22 cellular contexts compared by ENCODE assay signal in genomic region chr11:119714189-119714588, GRCh38. TPM values are rescaled to one million over a fixed set of nuclear protein-coding genes. Genes with fewer than 3 reads are reported as not detected.
DNase-seq lines count a peak whose midpoint lies in the region; FAIRE-seq and TF ChIP-seq lines count a peak whose summit lies in the region.
"Had no signal": no experiment of that assay in that cellular context is flagged by ENCODE, and none has a peak within 500 bp of the region (broad histone marks: within the 10 kb centered on the region; RNA-seq: fewer than 3 reads in every experiment).

No MANE protein-coding gene starts in this region.

- H3K27me3 ChIP-seq in H7 (ENCODE audit: control insufficient read depth, insufficient read depth, low read length): no peaks in the 10 kb centered on the region
- H3K27me3 ChIP-seq in WERI-Rb-1 (ENCODE audit: insufficient read depth, low read depth, severe bottlenecking): no peaks in the 10 kb centered on the region
- no peaks in the 10 kb centered on the region for H3K27me3 ChIP-seq in mesenchymal stem cell (ENCODE audit: control insufficient read depth in 1 of 2, insufficient read depth in 1 of 2, low read length in 2 of 2)
- no peaks in the 10 kb centered on the region for H3K27me3 ChIP-seq in suprapubic skin
- H3K27me3 ChIP-seq: BE2C had no signal

- peak overlapping the region in 1 of 2 experiments; percentile 30 for H3K14ac ChIP-seq in mesenchymal stem cell (ENCODE audit: low read length in 2 of 2)

- H3K36me3 Mint-ChIP-seq in T-helper 2 cell treated with Interferon-gamma antibody and Interleukin-4, amounts not matched to agents 5 μg/mL and 100 μg/mL, for 36 hours (ENCODE audit: low read depth): no peaks in the 10 kb centered on the region

- H3K27me3 Mint-ChIP-seq in T-helper 2 cell treated with Interferon-gamma antibody and Interleukin-4, amounts not matched to agents 5 μg/mL and 100 μg/mL, for 36 hours (ENCODE audit: low read depth): peaks cover 14% of the 10 kb centered on the region

- no peak overlapping the region for H2BK5ac ChIP-seq in mesenchymal stem cell (ENCODE audit: low read depth, low read length, poor library complexity, severe bottlenecking)

- H4K8ac ChIP-seq in mesenchymal stem cell (ENCODE audit: low read length): no peak overlapping the region

- H3K4me1 ChIP-seq in mesenchymal stem cell (ENCODE audit: control insufficient read depth, insufficient read depth, low read depth, low read length) (peaks cover 50% of the 10 kb centered on the region), suprapubic skin (peaks cover 76% of the 10 kb centered on the region)

- H3K36me3 ChIP-seq in H7 (replicated peaks; ENCODE audit: control insufficient read depth, insufficient read depth, low read length): no peaks in the 10 kb centered on the region; the same call in 1 of the 2 replicates
- peaks cover 5% of the 10 kb centered on the region for H3K36me3 ChIP-seq in WERI-Rb-1
- H3K36me3 ChIP-seq in mesenchymal stem cell (ENCODE audit: control insufficient read depth in 1 of 2, insufficient read depth in 2 of 2, low read depth in 1 of 2, low read length in 2 of 2): peaks cover 0 to 5% of the 10 kb centered on the region in 2 experiments
- no peaks in the 10 kb centered on the region for H3K36me3 ChIP-seq in suprapubic skin
- H3K36me3 ChIP-seq: BE2C had no signal

- H2BK12ac ChIP-seq in mesenchymal stem cell (ENCODE audit: low read length in 2 of 2): no peak overlapping the region

- H3K27ac Mint-ChIP-seq in T-helper 2 cell treated with Interferon-gamma antibody and Interleukin-4, amounts not matched to agents 5 μg/mL and 100 μg/mL, for 36 hours: no peak overlapping the region
- H3K27ac Mint-ChIP-seq: CD4-positive, alpha-beta T cell had no signal

- no peak for TF ChIP-seq CTCF in WERI-Rb-1 (IDR thresholded peaks at IDR 0.05; ENCODE audit: low read depth, low read length)
- TF ChIP-seq CTCF in suprapubic skin (IDR thresholded peaks at IDR 0.05): no peak

- no peak overlapping the region for H3K4me2 ChIP-seq in mesenchymal stem cell (ENCODE audit: low read length, poor library complexity, severe bottlenecking)

- H2AFZ ChIP-seq in mesenchymal stem cell (ENCODE audit: low read depth, low read length): no peak overlapping the region

- H4K91ac ChIP-seq in mesenchymal stem cell (ENCODE audit: low read length): peak overlapping the region; percentile 56

- H3K4me3 ChIP-seq in H7 (ENCODE audit: insufficient read depth, low read depth, low read length) (no peak overlapping the region), WERI-Rb-1 (ENCODE audit: low read depth, low read length) (no peak overlapping the region), mesenchymal stem cell (ENCODE audit: insufficient read depth in 1 of 2, low read depth in 1 of 2, low read length in 2 of 2) (peak overlapping the region in 1 of 2 experiments; percentile 12), suprapubic skin (no peak overlapping the region)
- H3K4me3 ChIP-seq: A549 had no signal

- no peak overlapping the region for H3K9ac ChIP-seq in mesenchymal stem cell (ENCODE audit: low read length)

- 92% methylated on average over 8 of the region's 8 CpGs for WGBS in mesenchymal stem cell
- WGBS in suprapubic skin: 68% methylated on average over 2 of the region's 8 CpGs

- no peak overlapping the region for H3K4me3 Mint-ChIP-seq in T-helper 2 cell treated with Interferon-gamma antibody and Interleukin-4, amounts not matched to agents 5 μg/mL and 100 μg/mL, for 36 hours
- H3K4me3 Mint-ChIP-seq: CD4-positive, alpha-beta T cell had no signal

- peak overlapping the region; percentile 70 for H2AK5ac ChIP-seq in mesenchymal stem cell (ENCODE audit: low read length, severe bottlenecking)

- H2BK120ac ChIP-seq in mesenchymal stem cell (ENCODE audit: low read depth, low read length): no peak overlapping the region

- peak overlapping the region in 1 of 2 experiments; percentile 67 for H3K23ac ChIP-seq in mesenchymal stem cell (ENCODE audit: low read length in 2 of 2)

- H3K4ac ChIP-seq in mesenchymal stem cell (ENCODE audit: low read depth in 1 of 2, low read length in 2 of 2): no peak overlapping the region

- H3K9me3 ChIP-seq in WERI-Rb-1 (ENCODE audit: severe bottlenecking) (no peaks in the 10 kb centered on the region), mesenchymal stem cell (ENCODE audit: control insufficient read depth, low read length) (no peaks in the 10 kb centered on the region), suprapubic skin (no peaks in the 10 kb centered on the region)
- H3K9me3 ChIP-seq: A549, BE2C had no signal

- no peak for TF ChIP-seq POLR2A in suprapubic skin (IDR thresholded peaks at IDR 0.05)

- no peaks in the 10 kb centered on the region for H3K9me3 Mint-ChIP-seq in T-helper 2 cell treated with Interferon-gamma antibody and Interleukin-4, amounts not matched to agents 5 μg/mL and 100 μg/mL, for 36 hours
- H3K9me3 Mint-ChIP-seq: CD4-positive, alpha-beta T cell had no signal

- H2BK15ac ChIP-seq in mesenchymal stem cell (ENCODE audit: low read depth, poor library complexity, severe bottlenecking): no peak overlapping the region

- peaks cover 53% of the 10 kb centered on the region for H3K79me1 ChIP-seq in mesenchymal stem cell (replicated peaks; ENCODE audit: low read length, poor library complexity, severe bottlenecking)

- no peak for TF ChIP-seq EP300 in suprapubic skin (IDR thresholded peaks at IDR 0.05)

- peaks cover 1% of the 10 kb centered on the region for H3K4me1 Mint-ChIP-seq in T-helper 2 cell treated with Interferon-gamma antibody and Interleukin-4, amounts not matched to agents 5 μg/mL and 100 μg/mL, for 36 hours (ENCODE audit: low read depth)

- peak overlapping the region; percentile 88 for H3K27ac ChIP-seq in WERI-Rb-1
- no peak overlapping the region for H3K27ac ChIP-seq in mesenchymal stem cell (ENCODE audit: low read length, poor library complexity, severe bottlenecking)
- peak overlapping the region; percentile 44 for H3K27ac ChIP-seq in suprapubic skin

- DNase-seq in H7 (peak; percentile 42), WERI-Rb-1 (no peak), mesenchymal stem cell (no peak), suprapubic skin (ENCODE audit: low spot score in 2 of 2) (no peak), KG1 (lab: John Stamatoyannopoulos, UW) (no peak), RCC 7860 (ENCODE audit: low spot score) (no peak)
- no peak for DNase-seq in T-helper 2 cell treated with Interferon-gamma antibody and Interleukin-4, amounts not matched to agents 5 μg/mL and 100 μg/mL, for 36 hours (ENCODE audit: low spot score)
- DNase-seq: BE2C; CD4-positive, alpha-beta T cell; COR-L47; DMS 273 treated with DMSO at 0.1 percent for 48 hours; DMS79 treated with DMSO at 0.1 percent for 48 hours; KBM-7; NCI-H1092 treated with DMSO at 0.1 percent for 48 hours; NCI-H146; NCI-H2029 treated with DMSO at 0.1 percent for 48 hours; NCI-H2171; NCI-H345; NCI-H524; NCI-H774; NK-92 treated with Interleukin-12 subunit alpha and Interleukin-12 subunit beta, amount 100 ng/mL, for 24 hours had no signal

- no peak for FAIRE-seq in RCC 7860 (lab: Jason Lieb, UNC)
- FAIRE-seq: A549 had no signal

- peak overlapping the region in 1 of 2 experiments; percentile 38 for H3K18ac ChIP-seq in mesenchymal stem cell (ENCODE audit: low read depth in 1 of 2, low read length in 2 of 2)

RNA-seq across cellular contexts. Expression of gene NECTIN1, which starts 14.8 kb away (rescaled TPM):
- total RNA-seq in H7 (2014; rRNA removed; shearing (Covaris generic)): 20.9 and 24.6 TPM in 2 replicates
- polyA plus RNA-seq in mesenchymal stem cell (2013, experiment 1 of 2): 9.7 TPM
- 10.0 TPM for polyA plus RNA-seq in mesenchymal stem cell (2013, experiment 2 of 2)
- total RNA-seq in suprapubic skin: 100 to 1,000 TPM; 112 to 176 (median 164) TPM
